33 cellular contexts compared by ENCODE assay signal in genomic region chr1:29729281-29729680, GRCh38.
"Had no signal": no experiment of that assay in that cellular context is flagged by ENCODE, and none has a peak within 500 bp of the region (broad histone marks: within the 10 kb centered on the region; RNA-seq: fewer than 3 reads in every experiment).

No MANE protein-coding gene starts in this region.

- DNase-seq: Karpas-422, Kasumi-1, MG63, MM.1S, MV-4-11, NCI-H1048, NCI-H1092, NCI-H1092 treated with DMSO at 0.1 percent for 48 hours, NCI-H1105, NCI-H1105 treated with DMSO at 0.1 percent for 48 hours, NCI-H1417, NCI-H1417 treated with DMSO at 0.1 percent for 48 hours, NCI-H1436, NCI-H1436 treated with DMSO at 0.1 percent for 48 hours, NCI-H146, NCI-H1694, NCI-H1694 treated with DMSO at 0.1 percent for 48 hours, NCI-H187, NCI-H187 treated with DMSO at 0.1 percent for 48 hours, NCI-H2029, NCI-H2029 treated with DMSO at 0.1 percent for 48 hours, NCI-H2081, NCI-H2081 treated with DMSO at 0.1 percent for 48 hours, NCI-H2107, NCI-H2171, NCI-H2171 treated with DMSO at 0.1 percent for 48 hours, NCI-H2227 treated with DMSO at 0.1 percent for 48 hours, NCI-H226, NCI-H345, NCI-H446, NCI-H446 treated with DMSO at 0.1 percent for 48 hours, NCI-H510A, NCI-H510A treated with DMSO at 0.1 percent for 48 hours had no signal
